ENCODE assay signal across 1 cellular context in genomic region chr2:50720695-50721314, GRCh38.
TF ChIP-seq lines count a peak whose summit lies in the region.

No MANE protein-coding gene starts in this region.

TF ChIP-seq in HepG2, 621 proteins besides CTCF, POLR2A, EP300 and RAD21 (continued from another document):
- TF ChIP-seq ZNF318 (CRISPR knock-in tag; IDR thresholded peaks at IDR 0.05) (no peak), STAT5B (CRISPR knock-in tag; IDR thresholded peaks at IDR 0.05) (no peak)
TF ChIP-seq in HepG2: peak in this region for 0.
